ENCODE assay signal across 15 cellular contexts in the genomic region with DNA sequence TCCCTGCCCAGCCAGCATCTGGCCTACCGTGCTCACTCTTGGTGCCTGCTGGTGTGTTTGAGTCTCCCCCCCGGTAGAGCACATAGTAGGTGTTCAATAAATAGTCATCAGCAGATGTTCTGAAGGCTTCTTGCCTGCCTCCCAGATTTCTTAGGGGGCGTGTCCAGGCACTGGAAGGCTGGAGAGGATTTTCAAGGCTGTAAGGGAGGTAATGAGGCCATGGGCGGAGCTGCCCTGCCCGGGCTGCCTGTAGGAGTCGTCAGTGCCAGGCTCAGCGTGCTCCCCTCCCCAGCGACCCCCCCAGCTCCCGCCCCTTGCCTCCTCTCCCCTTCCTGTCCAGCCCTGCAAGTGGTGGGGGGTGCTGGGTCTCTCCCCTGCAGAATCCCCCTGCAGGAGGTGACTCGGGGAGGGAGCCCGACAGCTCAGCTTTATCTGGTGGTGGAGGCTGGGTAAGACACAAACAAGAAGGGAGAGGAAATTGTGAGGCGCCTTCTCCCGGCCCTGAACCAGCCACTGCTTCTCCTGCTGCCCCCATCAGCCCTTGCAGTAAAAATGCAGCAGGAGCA. TPM values are rescaled to one million over a fixed set of nuclear protein-coding genes. Genes with fewer than 3 reads are reported as not detected.
A peak's percentile ranks its signal among the peaks of the same experiment; 100 is the strongest.
DNase-seq lines count a peak whose midpoint lies in the region; ATAC-seq, FAIRE-seq and TF ChIP-seq lines count a peak whose summit lies in the region.
"Had no signal": no experiment of that assay in that cellular context is flagged by ENCODE, and none has a peak within 500 bp of the region (broad histone marks: within the 10 kb centered on the region; RNA-seq: fewer than 3 reads in every experiment).

No MANE protein-coding gene starts in this region.

- H3K27ac Mint-ChIP-seq in T-helper 17 cell, result peak overlapping the region; percentile 71

- H3K4me3 Mint-ChIP-seq in T-helper 17 cell, result no peak overlapping the region
- H3K4me3 Mint-ChIP-seq: central memory CD8-positive, alpha-beta T cell had no signal

- no peaks in the 10 kb centered on the region for H3K36me3 ChIP-seq in HepG2 (replicated peaks in 1 of 2; ENCODE audit: control insufficient read depth in 1 of 2, insufficient read depth in 2 of 2, low read length in 2 of 2)
- H3K36me3 ChIP-seq in right lobe of liver, result no peaks in the 10 kb centered on the region
- no peaks in the 10 kb centered on the region for H3K36me3 ChIP-seq in breast epithelium
- H3K36me3 ChIP-seq: lower lobe of right lung, tibial nerve had no signal

- H3K79me2 ChIP-seq in HepG2 (ENCODE audit: insufficient read depth, low read length), result no peaks in the 10 kb centered on the region

- H3K27me3 Mint-ChIP-seq in T-helper 17 cell, result no peaks in the 10 kb centered on the region
- H3K27me3 Mint-ChIP-seq: central memory CD8-positive, alpha-beta T cell had no signal

- TF ChIP-seq EP300 in HepG2 (IDR thresholded peaks at IDR 0.05; ENCODE audit: low read depth in 2 of 2, low read length in 2 of 2) (no peak), HepG2 (CRISPR knock-in tag; IDR thresholded peaks at IDR 0.05; ENCODE audit: borderline replicate concordance) (no peak)

- H3K36me3 Mint-ChIP-seq in T-helper 17 cell (ENCODE audit: low read depth), result peaks cover 3% of the 10 kb centered on the region

- no peak overlapping the region for H3K4me2 ChIP-seq in HepG2 (ENCODE audit: low read depth, low read length)

- no peaks in the 10 kb centered on the region for H3K9me3 ChIP-seq in HepG2 (ENCODE audit: low read length)
- H3K9me3 ChIP-seq in right lobe of liver, result no peaks in the 10 kb centered on the region
- H3K9me3 ChIP-seq in T-helper 17 cell (ENCODE audit: control insufficient read depth, low read length, poor library complexity, severe bottlenecking), result no peaks in the 10 kb centered on the region
- no peaks in the 10 kb centered on the region for H3K9me3 ChIP-seq in breast epithelium
- H3K9me3 ChIP-seq: lower lobe of right lung, tibial nerve had no signal

- no peak for TF ChIP-seq RAD21 in HepG2 (CRISPR knock-in tag; IDR thresholded peaks at IDR 0.05)

- no peak overlapping the region for H3K27ac ChIP-seq in HepG2 (ENCODE audit: extremely low read length, insufficient read depth, low read length)
- no peak overlapping the region for H3K27ac ChIP-seq in right lobe of liver
- no peak overlapping the region for H3K27ac ChIP-seq in breast epithelium
- H3K27ac ChIP-seq: lower lobe of right lung, tibial nerve had no signal

- in situ Hi-C loops in HepG2 (cut with HindIII; ENCODE audit: extremely low pct_ligation_motif_present, low pct_unique_long_range_greater_than_20kb), result no loop called here

- H3K4me1 Mint-ChIP-seq in T-helper 17 cell, result peaks cover 2% of the 10 kb centered on the region
- H3K4me1 Mint-ChIP-seq: central memory CD8-positive, alpha-beta T cell had no signal

- POLR2A ChIA-PET in HepG2 (lab: Yijun Ruan, JAX), result no interaction called here

- no peak overlapping the region for H3K9ac ChIP-seq in HepG2 (ENCODE audit: insufficient read depth, low read depth, low read length)

- intact Hi-C loops in HepG2 (cut with micrococcal nuclease; ENCODE audit: unreplicated experiment) (no loop called here), right lobe of liver (cut with DNase I) (no loop called here), breast epithelium (cut with DNase I; ENCODE audit: low total_unique reads) (no loop called here)

- no peaks in the 10 kb centered on the region for H4K20me1 ChIP-seq in HepG2 (ENCODE audit: insufficient read depth, low read length)

- WGBS in HepG2 (ENCODE audit: low lambda C conversion rate), result 41% methylated on average over 13 of the region's 13 CpGs
- WGBS in right lobe of liver (ENCODE audit: insufficient coverage, low coverage, low lambda C conversion rate, missing lambda C conversion rate), result 67% methylated on average over 1 of the region's 13 CpGs

- H3K27me3 ChIP-seq in HepG2 (ENCODE audit: control insufficient read depth in 1 of 2, insufficient read depth in 2 of 2, low read length in 2 of 2), result no peaks in the 10 kb centered on the region
- no peaks in the 10 kb centered on the region for H3K27me3 ChIP-seq in right lobe of liver
- no peaks in the 10 kb centered on the region for H3K27me3 ChIP-seq in breast epithelium
- H3K27me3 ChIP-seq: tibial nerve had no signal

- DNase-seq in HepG2 (ENCODE audit: low spot score) (no peak), right lobe of liver (no peak), T-helper 17 cell (no peak), iPS-NIHi11 (ENCODE audit: low spot score) (peak; percentile 82), SIG-M5 treated with dmso at 0.1 percent for 504 hours (lab: John Stamatoyannopoulos, UW; ENCODE audit: unreplicated experiment) (no peak), breast epithelium (ENCODE audit: low spot score in 2 of 2) (no peak), midbrain (lab: John Stamatoyannopoulos, UW) (no peak)
- DNase-seq: activated CD8-positive, alpha-beta memory T cell treated with anti-CD3 and anti-CD28 coated beads, Interleukin-2, amount 50 U/mL, for 4 hours; foreskin fibroblast; lower lobe of right lung; MV-4-11 had no signal

- no TSS peak for BruUV-seq in HepG2 (replicated peaks; lab: Mats Ljungman, UMichigan)

- ATAC-seq in HepG2 (no peak), right lobe of liver (no peak), T-helper 17 cell (no peak), HG03139 (IDR thresholded peaks at IDR 0.05; ENCODE audit: unreplicated experiment) (no peak)
- ATAC-seq: lower lobe of right lung, sciatic nerve had no signal

- no peak overlapping the region for H2AFZ ChIP-seq in HepG2 (ENCODE audit: low read length)

- no peak overlapping the region for H3K4me3 ChIP-seq in HepG2 (replicated peaks in 1 of 3; ENCODE audit: insufficient read depth in 1 of 3, low read depth in 2 of 3, low read length in 3 of 3)
- no peak overlapping the region for H3K4me3 ChIP-seq in right lobe of liver
- H3K4me3 ChIP-seq in breast epithelium, result no peak overlapping the region
- H3K4me3 ChIP-seq: lower lobe of right lung, tibial nerve had no signal

- CTCF ChIA-PET in HepG2 (lab: Yijun Ruan, JAX; ENCODE audit: low intra/inter-chr PET ratio, low total read pairs), result no interaction called here

- TF ChIP-seq POLR2A in HepG2 (IDR thresholded peaks at IDR 0.05; ENCODE audit: insufficient read depth in 1 of 2, low read depth in 2 of 2, low read length in 2 of 2) (no peak), right lobe of liver (IDR thresholded peaks at IDR 0.05) (no peak), breast epithelium (IDR thresholded peaks at IDR 0.05) (no peak)

- no peak for FAIRE-seq in HepG2 (lab: Jason Lieb, UNC)

- peaks cover 50% of the 10 kb centered on the region for H3K4me1 ChIP-seq in HepG2 (ENCODE audit: insufficient read depth, low read length)
- H3K4me1 ChIP-seq in right lobe of liver, result peaks cover 0 to 13% (median 3%) of the 10 kb centered on the region in 4 donors
- peaks cover 0 to 10% of the 10 kb centered on the region in 2 donors for H3K4me1 ChIP-seq in breast epithelium

- TF ChIP-seq CTCF in HepG2 (CRISPR knock-in tag; IDR thresholded peaks at IDR 0.05), result no peak
- TF ChIP-seq CTCF in right lobe of liver (IDR thresholded peaks at IDR 0.05), result no peak
- no peak for TF ChIP-seq CTCF in breast epithelium (IDR thresholded peaks at IDR 0.05)

TF ChIP-seq in HepG2, 621 proteins besides CTCF, POLR2A, EP300 and RAD21 (continues in another document):
- TF ChIP-seq ZKSCAN1 (IDR thresholded peaks at IDR 0.05; ENCODE audit: low read length), result peak; percentile 60; the same call in 1 of the 2 replicates

RNA-seq across cellular contexts. Expression of a gene that starts 55.9 kb away (rescaled TPM):
- total RNA-seq in HepG2 (2016; rRNA removed; fragmentation: Illumina TruSeq; extraction: Trizol), result 5.9 and 7.2 TPM in 2 replicates
- total RNA-seq in HepG2 (2016; cell fraction: cytosol; rRNA removed; fragmentation: Illumina TruSeq; extraction: Trizol; ENCODE audit: low read depth), result 3.6 and 4.1 TPM in 2 replicates
- 7.0 and 8.2 TPM in 2 replicates for total RNA-seq in HepG2 (2016; cell fraction: insoluble cytoplasmic fraction; rRNA removed; fragmentation: Illumina TruSeq; extraction: Trizol)
- 6.0 and 7.8 TPM in 2 replicates for total RNA-seq in HepG2 (2016; cell fraction: membrane; rRNA removed; fragmentation: Illumina TruSeq; extraction: Trizol)
- total RNA-seq in HepG2 (2016; cell fraction: nucleus; rRNA removed; fragmentation: Illumina TruSeq; extraction: Trizol), result 3.0 and 4.1 TPM in 2 replicates
- polyA plus RNA-seq in HepG2 (2011; rRNA removed), result 7.9 and 8.0 TPM in 2 replicates
- polyA plus RNA-seq in HepG2 (2011; cell fraction: cytosol; rRNA removed), result 6.7 and 10.5 TPM in 2 replicates
- polyA plus RNA-seq in HepG2 (2011; cell fraction: nucleus; rRNA removed), result 4.6 and 7.3 TPM in 2 replicates
- polyA plus RNA-seq in HepG2 (2012), result 3.8 and 5.2 TPM in 2 replicates
- polyA plus RNA-seq in HepG2 (2016; cell fraction: cytosol; fragmentation: Illumina TruSeq; extraction: Trizol; ENCODE audit: low read depth), result 6.8 and 7.0 TPM in 2 replicates
- 6.9 and 7.1 TPM in 2 replicates for polyA plus RNA-seq in HepG2 (2016; cell fraction: insoluble cytoplasmic fraction; fragmentation: Illumina TruSeq; extraction: Trizol; ENCODE audit: low read depth)
- polyA plus RNA-seq in HepG2 (2016; cell fraction: membrane; fragmentation: Illumina TruSeq; extraction: Trizol; ENCODE audit: low read depth), result 5.1 and 6.4 TPM in 2 replicates
- 3.6 and 6.6 TPM in 2 replicates for polyA plus RNA-seq in HepG2 (2016; cell fraction: nucleus; fragmentation: Illumina TruSeq; extraction: Trizol; ENCODE audit: insufficient read depth, low read depth)
- 0.07 and 10.0 TPM in 2 replicates for polyA minus RNA-seq in HepG2 (2011; rRNA and poly(A)+ RNA removed; ENCODE audit: low replicate concordance)
- polyA minus RNA-seq in HepG2 (2011; cell fraction: cytosol; rRNA and poly(A)+ RNA removed), result 2.9 and 4.1 TPM in 2 replicates
- polyA minus RNA-seq in HepG2 (2011; cell fraction: nucleus; rRNA and poly(A)+ RNA removed), result 2.9 and 4.1 TPM in 2 replicates
- total RNA-seq in right lobe of liver, result 1 to 10 TPM in 1 of 6 experiments, under 1 TPM in 5; 0.31 to 1.4 (median 0.60) TPM
- 1 to 10 TPM; 8.0 to 8.5 TPM for total RNA-seq in T-helper 17 cell
- 10 to 100 TPM in 2 of 3 donors, 1 to 10 TPM in 1; 6.6 to 22.2 (median 10.5) TPM for total RNA-seq in breast epithelium
